25 cellular contexts compared by ENCODE assay signal in the genomic region with DNA sequence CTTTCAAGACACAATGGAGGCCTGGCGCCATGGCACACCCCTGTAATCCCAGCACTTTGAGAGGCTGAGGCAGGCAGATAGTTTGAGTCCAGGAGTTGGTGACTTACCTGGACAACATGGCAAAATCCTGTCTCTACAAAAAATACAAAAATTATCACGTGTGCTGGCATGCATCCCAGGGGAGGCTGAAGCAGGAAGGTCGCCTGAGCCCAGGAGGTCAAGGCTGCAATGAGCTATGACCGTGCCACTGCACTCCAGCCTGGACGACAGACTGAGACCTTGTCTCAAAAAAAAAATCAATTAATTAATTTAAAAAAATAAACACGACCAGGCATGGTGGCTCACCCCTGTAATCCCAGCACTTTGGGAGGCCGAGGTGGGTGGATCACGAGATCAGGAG. TPM values are rescaled to one million over a fixed set of nuclear protein-coding genes. Genes with fewer than 3 reads are reported as not detected.
A peak's percentile ranks its signal among the peaks of the same experiment; 100 is the strongest.
DNase-seq lines count a peak whose midpoint lies in the region; ATAC-seq, FAIRE-seq and TF ChIP-seq lines count a peak whose summit lies in the region.
"Had no signal": no experiment of that assay in that cellular context is flagged by ENCODE, and none has a peak within 500 bp of the region (broad histone marks: within the 10 kb centered on the region; RNA-seq: fewer than 3 reads in every experiment).

No MANE protein-coding gene starts in this region.

- H3K27me3 Mint-ChIP-seq in activated CD4-positive, alpha-beta T cell treated with anti-CD3 and anti-CD28 coated beads, Interleukin-2, amount 10 ng/mL, durations not matched to agents 24 days and 14 days = no peaks in the 10 kb centered on the region
- no peaks in the 10 kb centered on the region for H3K27me3 Mint-ChIP-seq in activated CD8-positive, alpha-beta T cell treated with anti-CD3 and anti-CD28 coated beads for 36 hours
- no peaks in the 10 kb centered on the region for H3K27me3 Mint-ChIP-seq in nephron (ENCODE audit: low read depth)

- POLR2A ChIA-PET in activated CD8-positive, alpha-beta T cell treated with anti-CD3 and anti-CD28 coated beads for 36 hours (lab: Charles Lee) = no interaction called here

- no peak for DNase-seq in activated CD4-positive, alpha-beta T cell treated with anti-CD3 and anti-CD28 coated beads, Interleukin-2, amount 10 ng/mL, durations not matched to agents 24 days and 14 days
- no peak for DNase-seq in activated CD4-positive, alpha-beta T cell treated with anti-CD3 and anti-CD28 coated beads for 1 hour
- DNase-seq in activated CD8-positive, alpha-beta T cell treated with anti-CD3 and anti-CD28 coated beads for 36 hours = no peak
- peak; percentile 41 for DNase-seq in sigmoid colon
- DNase-seq in GM12892 (ENCODE audit: insufficient read length) = no peak
- no peak for DNase-seq in AG20443 (ENCODE audit: low spot score)
- DNase-seq: BE2C, DMS153, DND-41, H9, Kasumi-1, NCI-H1092 treated with DMSO at 0.1 percent for 48 hours, NCI-H1436 treated with DMSO at 0.1 percent for 48 hours, NCI-H1930, NCI-H2107, NCI-H446 treated with DMSO at 0.1 percent for 48 hours, NCI-H526 treated with DMSO at 0.1 percent for 48 hours, PC-9, SJCRH30 had no signal

- CTCF ChIA-PET in activated CD8-positive, alpha-beta T cell treated with anti-CD3 and anti-CD28 coated beads for 36 hours (lab: Charles Lee) = no interaction called here

- peaks cover 0 to 24% (median 0%) of the 10 kb centered on the region in 4 donors for H3K4me1 ChIP-seq in sigmoid colon
- H3K4me1 ChIP-seq: BE2C, SJCRH30 had no signal

- ATAC-seq in activated CD8-positive, alpha-beta T cell treated with anti-CD3 and anti-CD28 coated beads for 36 hours = no peak
- ATAC-seq: GM23338, K562, Right ventricle myocardium inferior had no signal

- H3K4me1 Mint-ChIP-seq in activated CD4-positive, alpha-beta T cell treated with anti-CD3 and anti-CD28 coated beads, Interleukin-2, amount 10 ng/mL, durations not matched to agents 24 days and 14 days = peaks cover 18% of the 10 kb centered on the region
- peaks cover 19% of the 10 kb centered on the region for H3K4me1 Mint-ChIP-seq in activated CD8-positive, alpha-beta T cell treated with anti-CD3 and anti-CD28 coated beads for 36 hours (ENCODE audit: low read depth)
- H3K4me1 Mint-ChIP-seq in nephron = peaks cover 34% of the 10 kb centered on the region

- no peak overlapping the region for H3K4me3 ChIP-seq in sigmoid colon
- H3K4me3 ChIP-seq: GM23338, K562, PC-9, SJCRH30 had no signal

- H3K9me3 Mint-ChIP-seq in activated CD4-positive, alpha-beta T cell treated with anti-CD3 and anti-CD28 coated beads, Interleukin-2, amount 10 ng/mL, durations not matched to agents 24 days and 14 days = no peaks in the 10 kb centered on the region
- H3K9me3 Mint-ChIP-seq in activated CD8-positive, alpha-beta T cell treated with anti-CD3 and anti-CD28 coated beads for 36 hours = no peaks in the 10 kb centered on the region
- no peaks in the 10 kb centered on the region for H3K9me3 Mint-ChIP-seq in nephron
- H3K9me3 Mint-ChIP-seq: GM23338, H9 had no signal

- peak overlapping the region; percentile 17 for H3K4me3 Mint-ChIP-seq in activated CD4-positive, alpha-beta T cell treated with anti-CD3 and anti-CD28 coated beads, Interleukin-2, amount 10 ng/mL, durations not matched to agents 24 days and 14 days
- H3K4me3 Mint-ChIP-seq in activated CD8-positive, alpha-beta T cell treated with anti-CD3 and anti-CD28 coated beads for 36 hours = peak overlapping the region; percentile 27
- peak overlapping the region; percentile 32 to 93 (median 73) for H3K4me3 Mint-ChIP-seq in nephron
- H3K4me3 Mint-ChIP-seq: CD14-positive monocyte, GM23338 had no signal

- H3K9me3 ChIP-seq in sigmoid colon = no peaks in the 10 kb centered on the region
- H3K9me3 ChIP-seq: BE2C, SJCRH30 had no signal

- no peaks in the 10 kb centered on the region for H3K36me3 ChIP-seq in sigmoid colon
- H3K36me3 ChIP-seq: BE2C, SJCRH30 had no signal

- peaks cover 0 to 9% (median 0%) of the 10 kb centered on the region in 3 donors for H3K27me3 ChIP-seq in sigmoid colon
- H3K27me3 ChIP-seq: BE2C, SJCRH30 had no signal

- TF ChIP-seq POLR2A in sigmoid colon (IDR thresholded peaks at IDR 0.05) = no peak
- TF ChIP-seq POLR2A in GM12892 (IDR thresholded peaks at IDR 0.05; ENCODE audit: low read depth, low read length) = no peak

- no peaks in the 10 kb centered on the region for H3K36me3 Mint-ChIP-seq in activated CD4-positive, alpha-beta T cell treated with anti-CD3 and anti-CD28 coated beads, Interleukin-2, amount 10 ng/mL, durations not matched to agents 24 days and 14 days (ENCODE audit: low read depth)
- H3K36me3 Mint-ChIP-seq in activated CD8-positive, alpha-beta T cell treated with anti-CD3 and anti-CD28 coated beads for 36 hours (ENCODE audit: low read depth) = no peaks in the 10 kb centered on the region
- H3K36me3 Mint-ChIP-seq in nephron (ENCODE audit: low read depth) = peaks cover 7% of the 10 kb centered on the region

- no peak for TF ChIP-seq CTCF in activated CD8-positive, alpha-beta T cell treated with anti-CD3 and anti-CD28 coated beads for 36 hours (IDR thresholded peaks at IDR 0.05)
- TF ChIP-seq CTCF in nephron (IDR thresholded peaks at IDR 0.05; ENCODE audit: unreplicated experiment in 3 of 3) (no peak), sigmoid colon (IDR thresholded peaks at IDR 0.05) (no peak)

- WGBS in sigmoid colon, 2 donors = 90 to 94% methylated on average over 8 of the region's 8 CpGs

- TF ChIP-seq EP300 in sigmoid colon (IDR thresholded peaks at IDR 0.05) = no peak

- no peak for FAIRE-seq in GM12892 (lab: Jason Lieb, UNC)
- FAIRE-seq: K562 had no signal

- intact Hi-C loops in activated CD4-positive, alpha-beta T cell treated with anti-CD3 and anti-CD28 coated beads, Interleukin-2, amount 10 ng/mL, durations not matched to agents 24 days and 14 days (cut with micrococcal nuclease) = loop anchor here (10.0 kb wide), 2 partner anchors 860 to 920 kb away; partner anchors contain the start of genes AP1S2 and ZRSR2
- intact Hi-C loops in activated CD8-positive, alpha-beta T cell treated with anti-CD3 and anti-CD28 coated beads for 36 hours (cut with micrococcal nuclease) = loop anchor here (10.0 kb wide), 1 partner anchor 70 kb away; the partner anchor contains the start of gene TXLNG
- intact Hi-C loops in sigmoid colon (cut with DNase I) = loop anchor here (10.0 kb wide), 1 partner anchor 1040 kb away; no protein-coding TSS in a partner anchor

- no peak overlapping the region for H3K27ac ChIP-seq in sigmoid colon
- H3K27ac ChIP-seq: 22Rv1, PC-9, SJCRH30 had no signal

- H3K27ac Mint-ChIP-seq in activated CD4-positive, alpha-beta T cell treated with anti-CD3 and anti-CD28 coated beads, Interleukin-2, amount 10 ng/mL, durations not matched to agents 24 days and 14 days = no peak overlapping the region
- no peak overlapping the region for H3K27ac Mint-ChIP-seq in activated CD8-positive, alpha-beta T cell treated with anti-CD3 and anti-CD28 coated beads for 36 hours
- H3K27ac Mint-ChIP-seq in nephron = peak overlapping the region in 2 of 3 experiments; percentile 46 to 99
- H3K27ac Mint-ChIP-seq: CD14-positive monocyte, GM23338 had no signal

RNA-seq across cellular contexts. Expression of gene CTPS2, which starts 2.0 kb away (rescaled TPM):
- total RNA-seq in activated CD4-positive, alpha-beta T cell treated with anti-CD3 and anti-CD28 coated beads, Interleukin-2, amount 10 ng/mL, durations not matched to agents 24 days and 14 days = 6.3 and 6.6 TPM in 2 replicates
- total RNA-seq in activated CD8-positive, alpha-beta T cell treated with anti-CD3 and anti-CD28 coated beads for 36 hours = 1 to 10 TPM; 6.2 to 6.7 TPM
- total RNA-seq in sigmoid colon = 10 to 100 TPM; 11.7 to 23.0 (median 16.0) TPM
- polyA plus RNA-seq in sigmoid colon = 1 to 10 TPM; 6.0 to 8.3 (median 7.9) TPM
- polyA plus RNA-seq in GM12892 (2012; ENCODE audit: missing spikeins) = 11.4 TPM

RNA-seq across cellular contexts. Expression of gene SYAP1, which starts 4.9 kb away (rescaled TPM):
- 19.6 and 20.1 TPM in 2 replicates for total RNA-seq in activated CD4-positive, alpha-beta T cell treated with anti-CD3 and anti-CD28 coated beads, Interleukin-2, amount 10 ng/mL, durations not matched to agents 24 days and 14 days
- 10 to 100 TPM; 18.2 to 20.4 TPM for total RNA-seq in activated CD8-positive, alpha-beta T cell treated with anti-CD3 and anti-CD28 coated beads for 36 hours
- 10 to 100 TPM; 17.5 to 19.9 (median 19.4) TPM for total RNA-seq in sigmoid colon
- 10 to 100 TPM; 19.1 to 31.4 (median 22.2) TPM for polyA plus RNA-seq in sigmoid colon
- 17.4 TPM for polyA plus RNA-seq in GM12892 (2012; ENCODE audit: missing spikeins)

Comparison
In these comparisons a context has a peak if more than half of its experiments do, and no peak if none do; other contexts are left out.
1. H3K27ac Mint-ChIP-seq: peak in nephron (2 of 3); none in activated CD4-positive, alpha-beta T cell treated with anti-CD3 and anti-CD28 coated beads, Interleukin-2, amount 10 ng/mL, durations not matched to agents 24 days and 14 days (single experiment) and activated CD8-positive, alpha-beta T cell treated with anti-CD3 and anti-CD28 coated beads for 36 hours (single experiment).
2. H3K4me3 Mint-ChIP-seq: peak in every context shown above with its lines; median percentile 73 in nephron; 27 in activated CD8-positive, alpha-beta T cell treated with anti-CD3 and anti-CD28 coated beads for 36 hours; 17 in activated CD4-positive, alpha-beta T cell treated with anti-CD3 and anti-CD28 coated beads, Interleukin-2, amount 10 ng/mL, durations not matched to agents 24 days and 14 days.